ENCODE assay signal across 30 cellular contexts in the genomic region with DNA sequence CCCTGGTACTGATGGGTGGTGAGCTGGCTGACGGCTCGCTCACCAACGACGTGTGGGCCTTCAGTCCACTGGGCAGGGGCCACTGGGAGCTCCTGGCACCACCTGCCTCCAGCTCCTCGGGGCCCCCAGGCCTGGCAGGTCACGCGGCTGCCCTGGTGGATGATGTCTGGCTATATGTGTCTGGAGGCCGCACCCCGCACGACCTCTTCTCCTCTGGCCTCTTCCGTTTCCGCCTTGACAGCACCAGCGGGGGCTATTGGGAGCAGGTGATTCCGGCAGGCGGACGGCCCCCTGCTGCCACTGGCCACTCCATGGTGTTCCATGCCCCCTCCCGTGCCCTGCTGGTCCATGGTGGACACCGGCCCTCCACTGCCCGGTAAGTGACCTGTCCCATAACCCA. TPM values are rescaled to one million over a fixed set of nuclear protein-coding genes. Genes with fewer than 3 reads are reported as not detected.
"Had no signal": no experiment of that assay in that cellular context is flagged by ENCODE, and none has a peak within 500 bp of the region (broad histone marks: within the 10 kb centered on the region; RNA-seq: fewer than 3 reads in every experiment).

No MANE protein-coding gene starts in this region.

- H3K27ac ChIP-seq: coronary artery, epithelial cell of prostate, esophagus squamous epithelium, gastrocnemius medialis, heart right ventricle, left lung, lower lobe of right lung had no signal

- H3K4me1 ChIP-seq: esophagus squamous epithelium, left lung, lower lobe of right lung had no signal

- H3K9me3 Mint-ChIP-seq: memory B cell had no signal

- H3K27me3 ChIP-seq: dorsolateral prefrontal cortex, esophagus squamous epithelium, gastrocnemius medialis, heart right ventricle, left lung had no signal

- H3K4me3 Mint-ChIP-seq: memory B cell had no signal

- ATAC-seq: esophagus mucosa, gastrocnemius medialis, heart right ventricle, left cardiac atrium, left lung, left ventricle myocardium superior had no signal

- DNase-seq: dermis blood vessel endothelial cell; dorsolateral prefrontal cortex; effector CD4-positive, alpha-beta T cell; effector memory CD4-positive, alpha-beta T cell; erythroblast; esophagus squamous epithelium; foreskin fibroblast; foreskin melanocyte; gastrocnemius medialis; glutamatergic neuron; head of caudate nucleus; heart right ventricle; hippocampal formation; left cardiac atrium; left lung; left ventricle myocardium superior; lower lobe of right lung; mesendoderm; midbrain had no signal

- H3K27ac Mint-ChIP-seq: memory B cell had no signal

- H3K9me3 ChIP-seq: esophagus squamous epithelium, gastrocnemius medialis, heart right ventricle, left lung, lower lobe of right lung had no signal

- H3K27me3 Mint-ChIP-seq: memory B cell had no signal

- H3K4me3 ChIP-seq: coronary artery, dorsolateral prefrontal cortex, esophagus squamous epithelium, gastrocnemius medialis, heart right ventricle, left lung, lower lobe of right lung had no signal

- FAIRE-seq: colon, islet of Langerhans, keratinocyte had no signal

RNA-seq across cellular contexts. Expression of gene TMEM145, which starts 22.9 kb away (rescaled TPM):
- total RNA-seq: dermis blood vessel endothelial cell, esophagus squamous epithelium, glomerular endothelial cell, lower lobe of right lung, lung microvascular endothelial cell, mononuclear cell had no signal
- polyA plus RNA-seq: keratinocyte had no signal

RNA-seq across cellular contexts. Expression of gene PRR19, which starts 34.0 kb away (rescaled TPM):
- total RNA-seq: gastrocnemius medialis, left ventricle myocardium superior, mononuclear cell had no signal

RNA-seq across cellular contexts. Expression of gene CNFN, which starts 54.1 kb away (rescaled TPM):
- total RNA-seq: dermis blood vessel endothelial cell, gastrocnemius medialis, glomerular endothelial cell, kidney epithelial cell, lower lobe of right lung, lung microvascular endothelial cell, mononuclear cell had no signal
